ENCODE assay signal across 33 cellular contexts in genomic region chr20:10585308-10585707, GRCh38.
"Had no signal": no experiment of that assay in that cellular context is flagged by ENCODE, and none has a peak within 500 bp of the region (broad histone marks: within the 10 kb centered on the region; RNA-seq: fewer than 3 reads in every experiment).

No MANE protein-coding gene starts in this region.

- H3K4me1 Mint-ChIP-seq: activated CD4-positive, alpha-beta T cell treated with anti-CD3 and anti-CD28 coated beads for 36 hours; activated naive CD4-positive, alpha-beta T cell treated with anti-CD3 and anti-CD28 coated beads, Interleukin-2, amount 10 ng/mL, durations not matched to agents 7 days and 5 days; central memory CD8-positive, alpha-beta T cell; endodermal cell had no signal

- H3K4me3 Mint-ChIP-seq: activated CD4-positive, alpha-beta memory T cell treated with anti-CD3 and anti-CD28 coated beads for 36 hours; activated CD4-positive, alpha-beta T cell treated with anti-CD3 and anti-CD28 coated beads for 36 hours; activated CD4-positive, alpha-beta T cell treated with anti-CD3 and anti-CD28 coated beads, Interleukin-2, amount 10 ng/mL, durations not matched to agents 24 days and 14 days; activated CD8-positive, alpha-beta memory T cell treated with anti-CD3 and anti-CD28 coated beads, Interleukin-2, amount 10 ng/mL, durations not matched to agents 7 days and 5 days; activated CD8-positive, alpha-beta T cell treated with anti-CD3 and anti-CD28 coated beads, Interleukin-2, amount 10 ng/mL, durations not matched to agents 7 days and 5 days; activated naive CD4-positive, alpha-beta T cell treated with anti-CD3 and anti-CD28 coated beads, Interleukin-2, amount 10 ng/mL, durations not matched to agents 7 days and 5 days; activated naive CD8-positive, alpha-beta T cell treated with anti-CD3 and anti-CD28 coated beads, Interleukin-2, amount 10 ng/mL, durations not matched to agents 7 days and 5 days; activated T-helper 1 cell treated with anti-CD3 and anti-CD28 coated beads, Interleukin-12 subunit alpha, Interleukin-12 subunit beta, Interleukin-2, Interleukin-4 antibody, amounts not matched to agents 30 ng/mL and 10 ng/mL and 1 ng/mL, durations not matched to agents 14 hours and 24 hours and 36 hours; central memory CD8-positive, alpha-beta T cell; endodermal cell had no signal

- H3K27ac Mint-ChIP-seq: activated CD4-positive, alpha-beta memory T cell treated with anti-CD3 and anti-CD28 coated beads for 36 hours; activated CD4-positive, alpha-beta T cell treated with anti-CD3 and anti-CD28 coated beads for 36 hours; activated CD4-positive, alpha-beta T cell treated with anti-CD3 and anti-CD28 coated beads, Interleukin-2, amount 10 ng/mL, durations not matched to agents 24 days and 14 days; activated CD8-positive, alpha-beta memory T cell treated with anti-CD3 and anti-CD28 coated beads, Interleukin-2, amount 10 ng/mL, durations not matched to agents 7 days and 5 days; activated CD8-positive, alpha-beta T cell treated with anti-CD3 and anti-CD28 coated beads, Interleukin-2, amount 10 ng/mL, durations not matched to agents 7 days and 5 days; activated naive CD4-positive, alpha-beta T cell treated with anti-CD3 and anti-CD28 coated beads, Interleukin-2, amount 10 ng/mL, durations not matched to agents 7 days and 5 days; activated naive CD4-positive, alpha-beta T cell treated with anti-CD3 and anti-CD28 coated beads, Interleukin-2, amount 50 U/mL, for 72 hours; activated naive CD8-positive, alpha-beta T cell treated with anti-CD3 and anti-CD28 coated beads, Interleukin-2, amount 10 ng/mL, durations not matched to agents 7 days and 5 days; activated T-helper 1 cell treated with anti-CD3 and anti-CD28 coated beads, Interleukin-12 subunit alpha, Interleukin-12 subunit beta, Interleukin-2, Interleukin-4 antibody, amounts not matched to agents 30 ng/mL and 10 ng/mL and 1 ng/mL, durations not matched to agents 14 hours and 24 hours and 36 hours; activated T-helper 2 cell treated with anti-CD3 and anti-CD28 coated beads, Interferon-gamma antibody, Interleukin-2, Interleukin-4, amounts not matched to agents 10 μg/mL and 5 μg/mL and 100 μg/mL, durations not matched to agents 14 hours and 24 hours and 36 hours; endodermal cell had no signal

- H3K27me3 ChIP-seq: brain microvascular endothelial cell, dorsolateral prefrontal cortex, esophagus muscularis mucosa, foreskin keratinocyte, gastrocnemius medialis, heart left ventricle had no signal

- H3K36me3 ChIP-seq: brain microvascular endothelial cell, esophagus muscularis mucosa, gastrocnemius medialis, heart left ventricle had no signal

- H3K9me3 Mint-ChIP-seq: activated CD4-positive, alpha-beta memory T cell treated with anti-CD3 and anti-CD28 coated beads for 36 hours; activated CD4-positive, alpha-beta T cell treated with anti-CD3 and anti-CD28 coated beads, Interleukin-2, amount 10 ng/mL, durations not matched to agents 24 days and 14 days; activated naive CD4-positive, alpha-beta T cell treated with anti-CD3 and anti-CD28 coated beads, Interleukin-2, amount 10 ng/mL, durations not matched to agents 7 days and 5 days; activated naive CD4-positive, alpha-beta T cell treated with anti-CD3 and anti-CD28 coated beads, Interleukin-2, amount 50 U/mL, for 72 hours; activated naive CD8-positive, alpha-beta T cell treated with anti-CD3 and anti-CD28 coated beads, Interleukin-2, amount 10 ng/mL, durations not matched to agents 7 days and 5 days; activated T-helper 1 cell treated with anti-CD3 and anti-CD28 coated beads, Interleukin-12 subunit alpha, Interleukin-12 subunit beta, Interleukin-2, Interleukin-4 antibody, amounts not matched to agents 30 ng/mL and 10 ng/mL and 1 ng/mL, durations not matched to agents 14 hours and 24 hours and 36 hours; activated T-helper 2 cell treated with anti-CD3 and anti-CD28 coated beads, Interferon-gamma antibody, Interleukin-2, Interleukin-4, amounts not matched to agents 10 μg/mL and 5 μg/mL and 100 μg/mL, durations not matched to agents 14 hours and 24 hours and 36 hours; central memory CD8-positive, alpha-beta T cell; endodermal cell had no signal

- H3K27me3 Mint-ChIP-seq: activated CD4-positive, alpha-beta memory T cell treated with anti-CD3 and anti-CD28 coated beads for 36 hours; activated CD4-positive, alpha-beta T cell treated with anti-CD3 and anti-CD28 coated beads for 36 hours; activated CD4-positive, alpha-beta T cell treated with anti-CD3 and anti-CD28 coated beads, Interleukin-2, amount 10 ng/mL, durations not matched to agents 24 days and 14 days; activated CD8-positive, alpha-beta memory T cell treated with anti-CD3 and anti-CD28 coated beads, Interleukin-2, amount 10 ng/mL, durations not matched to agents 7 days and 5 days; activated naive CD4-positive, alpha-beta T cell treated with anti-CD3 and anti-CD28 coated beads, Interleukin-2, amount 10 ng/mL, durations not matched to agents 7 days and 5 days; activated naive CD8-positive, alpha-beta T cell treated with anti-CD3 and anti-CD28 coated beads, Interleukin-2, amount 10 ng/mL, durations not matched to agents 7 days and 5 days; central memory CD8-positive, alpha-beta T cell had no signal

- H3K4me3 ChIP-seq: dorsolateral prefrontal cortex, esophagus muscularis mucosa, gastrocnemius medialis, heart left ventricle had no signal

- H3K9me3 ChIP-seq: esophagus muscularis mucosa, gastrocnemius medialis, heart left ventricle had no signal

- H3K4me1 ChIP-seq: esophagus muscularis mucosa, gastrocnemius medialis had no signal

- FAIRE-seq: astrocyte, bronchial epithelial cell, colon had no signal

- ATAC-seq: activated CD4-positive, alpha-beta T cell treated with anti-CD3 and anti-CD28 coated beads for 36 hours; activated CD8-positive, alpha-beta memory T cell treated with anti-CD3 and anti-CD28 coated beads, Interleukin-2, amount 10 ng/mL, durations not matched to agents 7 days and 5 days; activated CD8-positive, alpha-beta T cell treated with anti-CD3 and anti-CD28 coated beads, Interleukin-2, amount 10 ng/mL, durations not matched to agents 7 days and 5 days; activated naive CD4-positive, alpha-beta T cell treated with anti-CD3 and anti-CD28 coated beads, Interleukin-2, amount 50 U/mL, for 72 hours; foreskin keratinocyte; gastrocnemius medialis; heart left ventricle had no signal

- H3K27ac ChIP-seq: brain microvascular endothelial cell, dorsolateral prefrontal cortex, esophagus muscularis mucosa, foreskin keratinocyte, gastrocnemius medialis, heart left ventricle had no signal

- DNase-seq: activated CD4-positive, alpha-beta memory T cell treated with anti-CD3 and anti-CD28 coated beads for 36 hours; activated CD4-positive, alpha-beta T cell treated with anti-CD3 and anti-CD28 coated beads for 36 hours; activated CD4-positive, alpha-beta T cell treated with anti-CD3 and anti-CD28 coated beads, Interleukin-2, amount 10 ng/mL, durations not matched to agents 24 days and 14 days; activated CD4-positive, CD25-positive, alpha-beta regulatory T cell; activated CD4-positive, CD25-positive, alpha-beta regulatory T cell treated with anti-CD3 and anti-CD28 coated beads, Interleukin-2, amount 50 U/mL, for 72 hours; activated CD8-positive, alpha-beta memory T cell treated with anti-CD3 and anti-CD28 coated beads, Interleukin-2, amount 10 ng/mL, durations not matched to agents 7 days and 5 days; activated CD8-positive, alpha-beta memory T cell treated with anti-CD3 and anti-CD28 coated beads, Interleukin-2, amount 50 U/mL, for 4 hours; activated CD8-positive, alpha-beta T cell treated with anti-CD3 and anti-CD28 coated beads, Interleukin-2, amount 10 ng/mL, durations not matched to agents 7 days and 5 days; activated effector memory CD4-positive, alpha-beta T cell treated with anti-CD3 and anti-CD28 coated beads, Interleukin-2, amount 50 U/mL, for 16 hours; activated naive CD4-positive, alpha-beta T cell treated with anti-CD3 and anti-CD28 coated beads, Interleukin-2, amount 10 ng/mL, durations not matched to agents 7 days and 5 days; activated naive CD8-positive, alpha-beta T cell treated with anti-CD3 and anti-CD28 coated beads, Interleukin-2, amount 10 ng/mL, durations not matched to agents 7 days and 5 days; activated T-cell treated with anti-CD3 and anti-CD28 coated beads, Interleukin-2, amount 50 U/mL, for 1 hour; activated T-cell treated with anti-CD3 and anti-CD28 coated beads, Interleukin-2, amount 50 U/mL, for 48 hours; anterior cingulate cortex; brain microvascular endothelial cell; cortex of kidney; dorsolateral prefrontal cortex; effector memory CD4-positive, alpha-beta T cell; endodermal cell; erythroblast; foreskin keratinocyte; gastrocnemius medialis; glutamatergic neuron; heart left ventricle; T-helper 2 cell had no signal
